ENCODE assay signal across 1 cellular context in the genomic region with DNA sequence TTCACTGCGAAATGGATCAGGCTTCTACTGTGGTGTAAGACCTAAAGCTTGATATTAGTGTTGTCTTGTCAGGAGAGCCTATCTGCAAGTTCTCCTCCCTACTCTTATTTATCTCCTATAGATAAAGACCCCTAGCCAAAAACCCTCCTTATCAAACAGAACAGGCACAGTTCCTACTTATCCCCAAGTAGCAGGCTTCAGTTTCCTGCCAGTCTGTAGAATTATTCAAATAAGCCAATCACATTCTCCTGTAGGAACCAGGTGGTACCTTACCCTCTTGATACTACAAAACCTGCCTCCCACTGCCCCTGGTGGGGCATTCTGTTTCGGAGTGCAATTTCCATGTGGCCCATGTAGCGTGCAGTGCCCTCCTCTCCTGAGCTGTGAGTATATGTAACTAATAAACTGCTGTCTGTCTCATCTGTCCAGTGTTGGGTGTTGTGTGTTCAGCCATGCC.
TF ChIP-seq lines count a peak whose summit lies in the region.

No MANE protein-coding gene starts in this region.

TF ChIP-seq in K562, 482 proteins besides CTCF, POLR2A, EP300 and RAD21 (continued from another document and continues in another):
- TF ChIP-seq, protein P1, sequence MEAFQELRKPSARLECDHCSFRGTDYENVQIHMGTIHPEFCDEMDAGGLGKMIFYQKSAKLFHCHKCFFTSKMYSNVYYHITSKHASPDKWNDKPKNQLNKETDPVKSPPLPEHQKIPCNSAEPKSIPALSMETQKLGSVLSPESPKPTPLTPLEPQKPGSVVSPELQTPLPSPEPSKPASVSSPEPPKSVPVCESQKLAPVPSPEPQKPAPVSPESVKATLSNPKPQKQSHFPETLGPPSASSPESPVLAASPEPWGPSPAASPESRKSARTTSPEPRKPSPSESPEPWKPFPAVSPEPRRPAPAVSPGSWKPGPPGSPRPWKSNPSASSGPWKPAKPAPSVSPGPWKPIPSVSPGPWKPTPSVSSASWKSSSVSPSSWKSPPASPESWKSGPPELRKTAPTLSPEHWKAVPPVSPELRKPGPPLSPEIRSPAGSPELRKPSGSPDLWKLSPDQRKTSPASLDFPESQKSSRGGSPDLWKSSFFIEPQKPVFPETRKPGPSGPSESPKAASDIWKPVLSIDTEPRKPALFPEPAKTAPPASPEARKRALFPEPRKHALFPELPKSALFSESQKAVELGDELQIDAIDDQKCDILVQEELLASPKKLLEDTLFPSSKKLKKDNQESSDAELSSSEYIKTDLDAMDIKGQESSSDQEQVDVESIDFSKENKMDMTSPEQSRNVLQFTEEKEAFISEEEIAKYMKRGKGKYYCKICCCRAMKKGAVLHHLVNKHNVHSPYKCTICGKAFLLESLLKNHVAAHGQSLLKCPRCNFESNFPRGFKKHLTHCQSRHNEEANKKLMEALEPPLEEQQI (IDR thresholded peaks at IDR 0.05), result peak; percentile 49; the same call in 1 of the 2 replicates
- TF ChIP-seq, protein P2, sequence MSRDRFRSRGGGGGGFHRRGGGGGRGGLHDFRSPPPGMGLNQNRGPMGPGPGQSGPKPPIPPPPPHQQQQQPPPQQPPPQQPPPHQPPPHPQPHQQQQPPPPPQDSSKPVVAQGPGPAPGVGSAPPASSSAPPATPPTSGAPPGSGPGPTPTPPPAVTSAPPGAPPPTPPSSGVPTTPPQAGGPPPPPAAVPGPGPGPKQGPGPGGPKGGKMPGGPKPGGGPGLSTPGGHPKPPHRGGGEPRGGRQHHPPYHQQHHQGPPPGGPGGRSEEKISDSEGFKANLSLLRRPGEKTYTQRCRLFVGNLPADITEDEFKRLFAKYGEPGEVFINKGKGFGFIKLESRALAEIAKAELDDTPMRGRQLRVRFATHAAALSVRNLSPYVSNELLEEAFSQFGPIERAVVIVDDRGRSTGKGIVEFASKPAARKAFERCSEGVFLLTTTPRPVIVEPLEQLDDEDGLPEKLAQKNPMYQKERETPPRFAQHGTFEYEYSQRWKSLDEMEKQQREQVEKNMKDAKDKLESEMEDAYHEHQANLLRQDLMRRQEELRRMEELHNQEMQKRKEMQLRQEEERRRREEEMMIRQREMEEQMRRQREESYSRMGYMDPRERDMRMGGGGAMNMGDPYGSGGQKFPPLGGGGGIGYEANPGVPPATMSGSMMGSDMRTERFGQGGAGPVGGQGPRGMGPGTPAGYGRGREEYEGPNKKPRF (IDR thresholded peaks at IDR 0.05; ENCODE audit: low read depth, low read length), result no peak
- TF ChIP-seq ZEB2 (IDR thresholded peaks at IDR 0.05) (no peak), ZNF444 (CRISPR knock-in tag; IDR thresholded peaks at IDR 0.05) (no peak), ZKSCAN3 (CRISPR knock-in tag; IDR thresholded peaks at IDR 0.05) (no peak), RCOR1 (IDR thresholded peaks at IDR 0.05; ENCODE audit: borderline replicate concordance in 1 of 2, low read depth in 2 of 2, low read length in 2 of 2) (peak in 1 of 2 experiments; percentile 68; a peak in 1 of 4 replicates), CC2D1A (IDR thresholded peaks at IDR 0.05) (peak; percentile 46; the same call in 1 of the 2 replicates), GTF2A2 (tag; IDR thresholded peaks at IDR 0.05) (no peak), ZNF263 (CRISPR knock-in tag; IDR thresholded peaks at IDR 0.05; ENCODE audit: borderline replicate concordance) (no peak), ARHGAP35 (IDR thresholded peaks at IDR 0.05; ENCODE audit: partially characterized antibody) (no peak), ZNF695 (CRISPR knock-in tag; IDR thresholded peaks at IDR 0.05) (no peak), KLF16 (IDR thresholded peaks at IDR 0.05) (peak; percentile 64), TBL1XR1 (IDR thresholded peaks at IDR 0.05; ENCODE audit: low read length in 2 of 2) (peak in 1 of 2 experiments; percentile 60; a peak in 1 of 4 replicates), CBX1 (IDR thresholded peaks at IDR 0.05; ENCODE audit: low read depth) (no peak), ARID1B (IDR thresholded peaks at IDR 0.05) (peak; percentile 89), ZNF57 (CRISPR knock-in tag; IDR thresholded peaks at IDR 0.05) (no peak)
- TF ChIP-seq, protein P3, sequence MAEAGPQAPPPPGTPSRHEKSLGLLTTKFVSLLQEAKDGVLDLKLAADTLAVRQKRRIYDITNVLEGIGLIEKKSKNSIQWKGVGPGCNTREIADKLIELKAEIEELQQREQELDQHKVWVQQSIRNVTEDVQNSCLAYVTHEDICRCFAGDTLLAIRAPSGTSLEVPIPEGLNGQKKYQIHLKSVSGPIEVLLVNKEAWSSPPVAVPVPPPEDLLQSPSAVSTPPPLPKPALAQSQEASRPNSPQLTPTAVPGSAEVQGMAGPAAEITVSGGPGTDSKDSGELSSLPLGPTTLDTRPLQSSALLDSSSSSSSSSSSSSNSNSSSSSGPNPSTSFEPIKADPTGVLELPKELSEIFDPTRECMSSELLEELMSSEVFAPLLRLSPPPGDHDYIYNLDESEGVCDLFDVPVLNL (CRISPR knock-in tag; IDR thresholded peaks at IDR 0.05; ENCODE audit: low read depth), result no peak
- TF ChIP-seq, protein P4, sequence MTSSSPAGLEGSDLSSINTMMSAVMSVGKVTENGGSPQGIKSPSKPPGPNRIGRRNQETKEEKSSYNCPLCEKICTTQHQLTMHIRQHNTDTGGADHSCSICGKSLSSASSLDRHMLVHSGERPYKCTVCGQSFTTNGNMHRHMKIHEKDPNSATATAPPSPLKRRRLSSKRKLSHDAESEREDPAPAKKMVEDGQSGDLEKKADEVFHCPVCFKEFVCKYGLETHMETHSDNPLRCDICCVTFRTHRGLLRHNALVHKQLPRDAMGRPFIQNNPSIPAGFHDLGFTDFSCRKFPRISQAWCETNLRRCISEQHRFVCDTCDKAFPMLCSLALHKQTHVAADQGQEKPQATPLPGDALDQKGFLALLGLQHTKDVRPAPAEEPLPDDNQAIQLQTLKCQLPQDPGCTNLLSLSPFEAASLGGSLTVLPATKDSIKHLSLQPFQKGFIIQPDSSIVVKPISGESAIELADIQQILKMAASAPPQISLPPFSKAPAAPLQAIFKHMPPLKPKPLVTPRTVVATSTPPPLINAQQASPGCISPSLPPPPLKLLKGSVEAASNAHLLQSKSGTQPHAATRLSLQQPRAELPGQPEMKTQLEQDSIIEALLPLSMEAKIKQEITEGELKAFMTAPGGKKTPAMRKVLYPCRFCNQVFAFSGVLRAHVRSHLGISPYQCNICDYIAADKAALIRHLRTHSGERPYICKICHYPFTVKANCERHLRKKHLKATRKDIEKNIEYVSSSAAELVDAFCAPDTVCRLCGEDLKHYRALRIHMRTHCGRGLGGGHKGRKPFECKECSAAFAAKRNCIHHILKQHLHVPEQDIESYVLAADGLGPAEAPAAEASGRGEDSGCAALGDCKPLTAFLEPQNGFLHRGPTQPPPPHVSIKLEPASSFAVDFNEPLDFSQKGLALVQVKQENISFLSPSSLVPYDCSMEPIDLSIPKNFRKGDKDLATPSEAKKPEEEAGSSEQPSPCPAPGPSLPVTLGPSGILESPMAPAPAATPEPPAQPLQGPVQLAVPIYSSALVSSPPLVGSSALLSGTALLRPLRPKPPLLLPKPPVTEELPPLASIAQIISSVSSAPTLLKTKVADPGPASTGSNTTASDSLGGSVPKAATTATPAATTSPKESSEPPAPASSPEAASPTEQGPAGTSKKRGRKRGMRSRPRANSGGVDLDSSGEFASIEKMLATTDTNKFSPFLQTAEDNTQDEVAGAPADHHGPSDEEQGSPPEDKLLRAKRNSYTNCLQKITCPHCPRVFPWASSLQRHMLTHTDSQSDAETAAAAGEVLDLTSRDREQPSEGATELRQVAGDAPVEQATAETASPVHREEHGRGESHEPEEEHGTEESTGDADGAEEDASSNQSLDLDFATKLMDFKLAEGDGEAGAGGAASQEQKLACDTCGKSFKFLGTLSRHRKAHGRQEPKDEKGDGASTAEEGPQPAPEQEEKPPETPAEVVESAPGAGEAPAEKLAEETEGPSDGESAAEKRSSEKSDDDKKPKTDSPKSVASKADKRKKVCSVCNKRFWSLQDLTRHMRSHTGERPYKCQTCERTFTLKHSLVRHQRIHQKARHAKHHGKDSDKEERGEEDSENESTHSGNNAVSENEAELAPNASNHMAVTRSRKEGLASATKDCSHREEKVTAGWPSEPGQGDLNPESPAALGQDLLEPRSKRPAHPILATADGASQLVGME (CRISPR knock-in tag; IDR thresholded peaks at IDR 0.05), result no peak
- TF ChIP-seq, protein P5, sequence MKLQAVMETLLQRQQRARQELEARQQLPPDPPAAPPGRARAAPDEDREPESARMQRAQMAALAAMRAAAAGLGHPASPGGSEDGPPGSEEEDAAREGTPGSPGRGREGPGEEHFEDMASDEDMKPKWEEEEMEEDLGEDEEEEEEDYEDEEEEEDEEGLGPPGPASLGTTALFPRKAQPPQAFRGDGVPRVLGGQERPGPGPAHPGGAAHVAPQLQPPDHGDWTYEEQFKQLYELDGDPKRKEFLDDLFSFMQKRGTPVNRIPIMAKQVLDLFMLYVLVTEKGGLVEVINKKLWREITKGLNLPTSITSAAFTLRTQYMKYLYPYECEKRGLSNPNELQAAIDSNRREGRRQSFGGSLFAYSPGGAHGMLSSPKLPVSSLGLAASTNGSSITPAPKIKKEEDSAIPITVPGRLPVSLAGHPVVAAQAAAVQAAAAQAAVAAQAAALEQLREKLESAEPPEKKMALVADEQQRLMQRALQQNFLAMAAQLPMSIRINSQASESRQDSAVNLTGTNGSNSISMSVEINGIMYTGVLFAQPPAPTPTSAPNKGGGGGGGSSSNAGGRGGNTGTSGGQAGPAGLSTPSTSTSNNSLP (IDR thresholded peaks at IDR 0.05; ENCODE audit: borderline replicate concordance, low read depth, low read length), result 0 out of 2 replicates have a peak, but pooled peaks have one; percentile 33
- TF ChIP-seq, protein P6, sequence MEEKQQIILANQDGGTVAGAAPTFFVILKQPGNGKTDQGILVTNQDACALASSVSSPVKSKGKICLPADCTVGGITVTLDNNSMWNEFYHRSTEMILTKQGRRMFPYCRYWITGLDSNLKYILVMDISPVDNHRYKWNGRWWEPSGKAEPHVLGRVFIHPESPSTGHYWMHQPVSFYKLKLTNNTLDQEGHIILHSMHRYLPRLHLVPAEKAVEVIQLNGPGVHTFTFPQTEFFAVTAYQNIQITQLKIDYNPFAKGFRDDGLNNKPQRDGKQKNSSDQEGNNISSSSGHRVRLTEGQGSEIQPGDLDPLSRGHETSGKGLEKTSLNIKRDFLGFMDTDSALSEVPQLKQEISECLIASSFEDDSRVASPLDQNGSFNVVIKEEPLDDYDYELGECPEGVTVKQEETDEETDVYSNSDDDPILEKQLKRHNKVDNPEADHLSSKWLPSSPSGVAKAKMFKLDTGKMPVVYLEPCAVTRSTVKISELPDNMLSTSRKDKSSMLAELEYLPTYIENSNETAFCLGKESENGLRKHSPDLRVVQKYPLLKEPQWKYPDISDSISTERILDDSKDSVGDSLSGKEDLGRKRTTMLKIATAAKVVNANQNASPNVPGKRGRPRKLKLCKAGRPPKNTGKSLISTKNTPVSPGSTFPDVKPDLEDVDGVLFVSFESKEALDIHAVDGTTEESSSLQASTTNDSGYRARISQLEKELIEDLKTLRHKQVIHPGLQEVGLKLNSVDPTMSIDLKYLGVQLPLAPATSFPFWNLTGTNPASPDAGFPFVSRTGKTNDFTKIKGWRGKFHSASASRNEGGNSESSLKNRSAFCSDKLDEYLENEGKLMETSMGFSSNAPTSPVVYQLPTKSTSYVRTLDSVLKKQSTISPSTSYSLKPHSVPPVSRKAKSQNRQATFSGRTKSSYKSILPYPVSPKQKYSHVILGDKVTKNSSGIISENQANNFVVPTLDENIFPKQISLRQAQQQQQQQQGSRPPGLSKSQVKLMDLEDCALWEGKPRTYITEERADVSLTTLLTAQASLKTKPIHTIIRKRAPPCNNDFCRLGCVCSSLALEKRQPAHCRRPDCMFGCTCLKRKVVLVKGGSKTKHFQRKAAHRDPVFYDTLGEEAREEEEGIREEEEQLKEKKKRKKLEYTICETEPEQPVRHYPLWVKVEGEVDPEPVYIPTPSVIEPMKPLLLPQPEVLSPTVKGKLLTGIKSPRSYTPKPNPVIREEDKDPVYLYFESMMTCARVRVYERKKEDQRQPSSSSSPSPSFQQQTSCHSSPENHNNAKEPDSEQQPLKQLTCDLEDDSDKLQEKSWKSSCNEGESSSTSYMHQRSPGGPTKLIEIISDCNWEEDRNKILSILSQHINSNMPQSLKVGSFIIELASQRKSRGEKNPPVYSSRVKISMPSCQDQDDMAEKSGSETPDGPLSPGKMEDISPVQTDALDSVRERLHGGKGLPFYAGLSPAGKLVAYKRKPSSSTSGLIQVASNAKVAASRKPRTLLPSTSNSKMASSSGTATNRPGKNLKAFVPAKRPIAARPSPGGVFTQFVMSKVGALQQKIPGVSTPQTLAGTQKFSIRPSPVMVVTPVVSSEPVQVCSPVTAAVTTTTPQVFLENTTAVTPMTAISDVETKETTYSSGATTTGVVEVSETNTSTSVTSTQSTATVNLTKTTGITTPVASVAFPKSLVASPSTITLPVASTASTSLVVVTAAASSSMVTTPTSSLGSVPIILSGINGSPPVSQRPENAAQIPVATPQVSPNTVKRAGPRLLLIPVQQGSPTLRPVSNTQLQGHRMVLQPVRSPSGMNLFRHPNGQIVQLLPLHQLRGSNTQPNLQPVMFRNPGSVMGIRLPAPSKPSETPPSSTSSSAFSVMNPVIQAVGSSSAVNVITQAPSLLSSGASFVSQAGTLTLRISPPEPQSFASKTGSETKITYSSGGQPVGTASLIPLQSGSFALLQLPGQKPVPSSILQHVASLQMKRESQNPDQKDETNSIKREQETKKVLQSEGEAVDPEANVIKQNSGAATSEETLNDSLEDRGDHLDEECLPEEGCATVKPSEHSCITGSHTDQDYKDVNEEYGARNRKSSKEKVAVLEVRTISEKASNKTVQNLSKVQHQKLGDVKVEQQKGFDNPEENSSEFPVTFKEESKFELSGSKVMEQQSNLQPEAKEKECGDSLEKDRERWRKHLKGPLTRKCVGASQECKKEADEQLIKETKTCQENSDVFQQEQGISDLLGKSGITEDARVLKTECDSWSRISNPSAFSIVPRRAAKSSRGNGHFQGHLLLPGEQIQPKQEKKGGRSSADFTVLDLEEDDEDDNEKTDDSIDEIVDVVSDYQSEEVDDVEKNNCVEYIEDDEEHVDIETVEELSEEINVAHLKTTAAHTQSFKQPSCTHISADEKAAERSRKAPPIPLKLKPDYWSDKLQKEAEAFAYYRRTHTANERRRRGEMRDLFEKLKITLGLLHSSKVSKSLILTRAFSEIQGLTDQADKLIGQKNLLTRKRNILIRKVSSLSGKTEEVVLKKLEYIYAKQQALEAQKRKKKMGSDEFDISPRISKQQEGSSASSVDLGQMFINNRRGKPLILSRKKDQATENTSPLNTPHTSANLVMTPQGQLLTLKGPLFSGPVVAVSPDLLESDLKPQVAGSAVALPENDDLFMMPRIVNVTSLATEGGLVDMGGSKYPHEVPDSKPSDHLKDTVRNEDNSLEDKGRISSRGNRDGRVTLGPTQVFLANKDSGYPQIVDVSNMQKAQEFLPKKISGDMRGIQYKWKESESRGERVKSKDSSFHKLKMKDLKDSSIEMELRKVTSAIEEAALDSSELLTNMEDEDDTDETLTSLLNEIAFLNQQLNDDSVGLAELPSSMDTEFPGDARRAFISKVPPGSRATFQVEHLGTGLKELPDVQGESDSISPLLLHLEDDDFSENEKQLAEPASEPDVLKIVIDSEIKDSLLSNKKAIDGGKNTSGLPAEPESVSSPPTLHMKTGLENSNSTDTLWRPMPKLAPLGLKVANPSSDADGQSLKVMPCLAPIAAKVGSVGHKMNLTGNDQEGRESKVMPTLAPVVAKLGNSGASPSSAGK (IDR thresholded peaks at IDR 0.05), result no peak
